In the genomic region with DNA sequence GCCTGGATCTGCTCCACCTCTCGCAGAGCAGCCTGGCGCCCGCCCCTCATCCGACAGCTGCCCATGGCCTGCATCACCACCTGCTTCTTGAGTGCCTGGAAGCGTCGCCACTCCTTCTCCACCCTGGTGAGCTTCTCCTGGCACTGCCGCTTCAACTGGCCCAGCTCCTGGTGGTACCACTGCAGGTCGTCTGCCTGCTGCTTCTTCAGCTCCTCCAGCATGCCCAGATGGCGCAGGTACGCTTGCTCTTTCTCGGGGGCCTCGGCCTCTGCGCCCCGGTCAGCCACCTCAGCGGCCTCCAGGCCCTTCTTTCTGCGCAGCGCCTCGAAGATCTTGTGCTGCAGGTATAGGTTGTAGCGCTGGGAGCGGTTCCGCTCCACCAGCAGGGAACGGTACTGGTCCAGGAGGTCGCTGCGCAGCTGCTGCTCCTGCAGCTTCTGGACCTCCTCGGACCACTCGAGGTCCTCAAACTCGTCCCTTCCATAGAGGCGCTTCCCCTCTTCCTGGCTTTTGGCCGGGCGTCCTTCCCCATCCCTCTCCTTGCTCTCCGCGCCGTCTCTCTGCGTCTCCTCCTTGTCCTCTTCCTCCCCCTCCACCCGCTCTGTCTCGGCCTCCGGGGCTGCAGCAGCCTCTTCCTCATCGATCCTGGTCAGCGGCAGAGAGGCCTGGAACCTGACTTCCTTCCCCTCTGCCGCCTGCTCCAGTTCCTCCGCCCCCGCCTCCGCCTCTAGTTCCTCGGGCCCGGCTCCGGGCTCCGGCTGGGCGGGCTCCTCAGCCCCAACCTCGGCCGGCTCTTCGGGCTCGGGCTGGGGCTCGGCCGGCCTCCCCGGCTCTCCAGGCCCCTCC, we compare ENCODE assay signal across 8 cellular contexts. TPM values are rescaled to one million over a fixed set of nuclear protein-coding genes. Genes with fewer than 3 reads are reported as not detected.
DNase-seq lines count a peak whose midpoint lies in the region; ATAC-seq, FAIRE-seq and TF ChIP-seq lines count a peak whose summit lies in the region.

No MANE protein-coding gene starts in this region.

- intact Hi-C loops in left cardiac atrium (cut with DNase I) = loop anchor here in 1 of 2 donors (2.0 to 10.0 kb wide), 2 partner anchors 29 to 57 kb away; no protein-coding TSS in a partner anchor

- peak overlapping the region; percentile 34 for H3K27ac Mint-ChIP-seq in activated naive CD8-positive, alpha-beta T cell treated with anti-CD3 and anti-CD28 coated beads for 36 hours
- peak overlapping the region; percentile 88 for H3K27ac Mint-ChIP-seq in progenitor cell of endocrine pancreas

- ATAC-seq in HG02884 (IDR thresholded peaks at IDR 0.05; ENCODE audit: unreplicated experiment) = peak; percentile 11
- peak; percentile 17 to 71 for ATAC-seq in left cardiac atrium

- H3K4me3 Mint-ChIP-seq in activated naive CD8-positive, alpha-beta T cell treated with anti-CD3 and anti-CD28 coated beads for 36 hours = peak overlapping the region; percentile 81
- peak overlapping the region; percentile 84 for H3K4me3 Mint-ChIP-seq in progenitor cell of endocrine pancreas (ENCODE audit: low read depth)

- FAIRE-seq in HTR-8/SVneo (lab: Jason Lieb, UNC) = no peak

- H3K27me3 Mint-ChIP-seq in activated naive CD8-positive, alpha-beta T cell treated with anti-CD3 and anti-CD28 coated beads for 36 hours = peaks cover 4% of the 10 kb centered on the region
- H3K27me3 Mint-ChIP-seq in progenitor cell of endocrine pancreas = peaks cover 7% of the 10 kb centered on the region

- DNase-seq in activated T-cell treated with anti-CD3 and anti-CD28 coated beads, Interleukin-2, amount 50 U/mL, for 1 hour = peak; percentile 26
- no peak for DNase-seq in activated T-cell treated with anti-CD3 and anti-CD28 coated beads, Interleukin-2, amount 50 U/mL, for 48 hours
- DNase-seq in NCI-H524 (lab: John Stamatoyannopoulos, UW) (peak; percentile 69 to 86), left cardiac atrium (peak; percentile 80), progenitor cell of endocrine pancreas (ENCODE audit: low spot score, unreplicated experiment) (peak; percentile 50), HTR-8/SVneo (ENCODE audit: insufficient read length, low spot score) (no peak)
- DNase-seq in activated naive CD8-positive, alpha-beta T cell treated with anti-CD3 and anti-CD28 coated beads for 36 hours = peak; percentile 48

- H3K4me1 Mint-ChIP-seq in activated naive CD8-positive, alpha-beta T cell treated with anti-CD3 and anti-CD28 coated beads for 36 hours = peaks cover 37% of the 10 kb centered on the region
- H3K4me1 Mint-ChIP-seq in progenitor cell of endocrine pancreas (ENCODE audit: low read depth) = peaks cover 25% of the 10 kb centered on the region

- TF ChIP-seq CTCF in progenitor cell of endocrine pancreas (IDR thresholded peaks at IDR 0.05; ENCODE audit: unreplicated experiment) = no peak

- no peaks in the 10 kb centered on the region for H3K9me3 Mint-ChIP-seq in activated naive CD8-positive, alpha-beta T cell treated with anti-CD3 and anti-CD28 coated beads for 36 hours
- no peaks in the 10 kb centered on the region for H3K9me3 Mint-ChIP-seq in progenitor cell of endocrine pancreas (ENCODE audit: low read depth)

- H3K36me3 Mint-ChIP-seq in activated naive CD8-positive, alpha-beta T cell treated with anti-CD3 and anti-CD28 coated beads for 36 hours = no peaks in the 10 kb centered on the region
- peaks cover 6% of the 10 kb centered on the region for H3K36me3 Mint-ChIP-seq in progenitor cell of endocrine pancreas (ENCODE audit: insufficient read depth)

RNA-seq across cellular contexts. Expression of a gene that starts 1.1 kb away (rescaled TPM):
- total RNA-seq in activated naive CD8-positive, alpha-beta T cell treated with anti-CD3 and anti-CD28 coated beads for 36 hours = 10 to 100 TPM; 10.3 to 11.2 TPM
- total RNA-seq in left cardiac atrium (10 to 100 TPM; 23.2 to 30.7 TPM), progenitor cell of endocrine pancreas (21.2 and 21.8 TPM in 2 replicates)

RNA-seq across cellular contexts. Expression of a gene that starts 25.8 kb away (rescaled TPM):
- total RNA-seq in activated naive CD8-positive, alpha-beta T cell treated with anti-CD3 and anti-CD28 coated beads for 36 hours = 100 to 1,000 TPM in 1 of 2 experiments, 10 to 100 TPM in 1; 96.6 to 109 TPM
- total RNA-seq in left cardiac atrium = 10 to 100 TPM; 35.6 to 46.1 TPM
- total RNA-seq in progenitor cell of endocrine pancreas = 18.2 and 18.4 TPM in 2 replicates

Comparison
In these comparisons a context has a peak if more than half of its experiments do, and no peak if none do; other contexts are left out.
1. DNase-seq: peak in activated T-cell treated with anti-CD3 and anti-CD28 coated beads, Interleukin-2, amount 50 U/mL, for 1 hour (single experiment), NCI-H524 (2 of 2), activated naive CD8-positive, alpha-beta T cell treated with anti-CD3 and anti-CD28 coated beads for 36 hours (single experiment), left cardiac atrium (single experiment) and progenitor cell of endocrine pancreas (single experiment); none in activated T-cell treated with anti-CD3 and anti-CD28 coated beads, Interleukin-2, amount 50 U/mL, for 48 hours (0 of 2) and HTR-8/SVneo (single experiment).